ENCODE assay signal across 23 cellular contexts in the genomic region with DNA sequence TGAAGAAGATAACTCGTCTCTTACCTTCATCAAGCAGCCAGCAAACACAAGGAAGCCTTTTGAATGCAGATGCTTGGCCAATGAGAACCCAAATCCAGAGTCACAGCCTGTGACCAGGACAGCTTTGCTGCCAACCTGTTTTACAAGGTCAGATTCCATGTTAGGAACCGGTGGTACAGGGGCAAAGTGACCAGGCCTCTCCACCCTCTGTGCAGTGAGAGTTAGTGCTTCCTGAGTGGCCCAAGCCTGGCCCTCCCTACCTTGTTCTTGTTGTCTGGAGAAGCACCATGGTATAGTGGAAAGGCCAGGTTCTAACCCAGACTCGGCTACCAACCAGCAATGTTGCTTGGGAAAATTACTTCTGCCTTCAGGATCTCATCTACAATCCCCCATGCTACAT. TPM values are rescaled to one million over a fixed set of nuclear protein-coding genes. Genes with fewer than 3 reads are reported as not detected.
DNase-seq lines count a peak whose midpoint lies in the region; ATAC-seq and TF ChIP-seq lines count a peak whose summit lies in the region.
"Had no signal": no experiment of that assay in that cellular context is flagged by ENCODE, and none has a peak within 500 bp of the region (broad histone marks: within the 10 kb centered on the region; RNA-seq: fewer than 3 reads in every experiment).

No MANE protein-coding gene starts in this region.

- H3K9me3 ChIP-seq in esophagus (ENCODE audit: control insufficient read depth in 2 of 2, insufficient read depth in 1 of 2, low read depth in 1 of 2, low read length in 1 of 2): no peaks in the 10 kb centered on the region
- H3K9me3 ChIP-seq in neutrophil: no peaks in the 10 kb centered on the region
- H3K9me3 ChIP-seq in spleen: no peaks in the 10 kb centered on the region
- no peaks in the 10 kb centered on the region for H3K9me3 ChIP-seq in Peyer's patch
- H3K9me3 ChIP-seq: A549; BE2C; BLaER1 treated with 17β-estradiol and CSF1 and Interleukin-3, amounts not matched to agents 10 nM and 100 nM had no signal

- H3K36me3 ChIP-seq in esophagus (ENCODE audit: control insufficient read depth in 2 of 2, insufficient read depth in 2 of 2, low read length in 1 of 2) (peaks cover 0 to 12% of the 10 kb centered on the region in 2 donors), neutrophil (peaks cover 32% of the 10 kb centered on the region), spleen (peaks cover 0 to 62% (median 15%) of the 10 kb centered on the region in 6 donors), Peyer's patch (peaks cover 0 to 70% (median 0%) of the 10 kb centered on the region in 3 donors)

- TF ChIP-seq CTCF in neutrophil (IDR thresholded peaks at IDR 0.05): no peak
- no peak for TF ChIP-seq CTCF in spleen (IDR thresholded peaks at IDR 0.05 in 8 of 11, conservative IDR thresholded peaks at IDR 0.05 in 3 of 11)
- no peak for TF ChIP-seq CTCF in Peyer's patch (IDR thresholded peaks at IDR 0.05)

- intact Hi-C loops in spleen (cut with DNase I; ENCODE audit: low total_unique reads): no loop called here

- ATAC-seq in HG02884 (IDR thresholded peaks at IDR 0.05; ENCODE audit: unreplicated experiment): no peak
- ATAC-seq: A549, GM12878, GM23338, HCT116 had no signal

- peak; percentile 41 for DNase-seq in islet precursor cell
- peak; percentile 23 for DNase-seq in spleen
- DNase-seq in Peyer's patch: no peak
- DNase-seq in GM19238 (ENCODE audit: insufficient read length, low spot score): no peak
- DNase-seq: 8988T; ACHN; AML-193; BE2C; CD4-positive, alpha-beta T cell; CD8-positive, alpha-beta memory T cell; DMS 273 treated with DMSO at 0.1 percent for 48 hours; DMS79; EL; GDM1; H9 had no signal

- H3K4me3 ChIP-seq in esophagus (ENCODE audit: low read depth in 1 of 2, low read length in 2 of 2): no peak overlapping the region
- no peak overlapping the region for H3K4me3 ChIP-seq in neutrophil (ENCODE audit: low read depth in 1 of 2, low read length in 1 of 2)
- H3K4me3 ChIP-seq in spleen: no peak overlapping the region
- H3K4me3 ChIP-seq in Peyer's patch: no peak overlapping the region
- H3K4me3 ChIP-seq: A549; BLaER1 treated with 17β-estradiol and CSF1 and Interleukin-3, amounts not matched to agents 10 nM and 100 nM; GM12878; GM23338 had no signal

- TF ChIP-seq POLR2A in spleen (IDR thresholded peaks at IDR 0.05) (no peak), Peyer's patch (IDR thresholded peaks at IDR 0.05) (no peak)

- WGBS in esophagus, 2 donors: 81 to 88% methylated on average over 3 of the region's 3 CpGs
- WGBS in spleen, 5 donors: 83 to 95% (median 87%) methylated on average over 3 of the region's 3 CpGs

- H3K27ac ChIP-seq in esophagus (ENCODE audit: low read depth in 2 of 2, low read length in 1 of 2): peak overlapping the region; percentile 76 to 87
- H3K27ac ChIP-seq in neutrophil: peak overlapping the region; percentile 72
- H3K27ac ChIP-seq in spleen: no peak overlapping the region
- H3K27ac ChIP-seq in Peyer's patch: no peak overlapping the region
- H3K27ac ChIP-seq: A549; BLaER1 treated with 17β-estradiol and CSF1 and Interleukin-3, amounts not matched to agents 10 nM and 100 nM had no signal

- H3K4me1 ChIP-seq in esophagus (ENCODE audit: control insufficient read depth in 2 of 2, insufficient read depth in 2 of 2, low read length in 1 of 2) (peaks cover 0 to 17% of the 10 kb centered on the region in 2 donors), neutrophil (ENCODE audit: control insufficient read depth in 1 of 2, insufficient read depth in 1 of 2, low read depth in 1 of 2, low read length in 1 of 2) (peaks cover 24 to 33% of the 10 kb centered on the region in 2 experiments), spleen (peaks cover 0 to 7% (median 0%) of the 10 kb centered on the region in 6 donors), Peyer's patch (no peaks in the 10 kb centered on the region)
- H3K4me1 ChIP-seq: A549; BLaER1 treated with 17β-estradiol and CSF1 and Interleukin-3, amounts not matched to agents 10 nM and 100 nM had no signal

- H3K27me3 ChIP-seq in esophagus (ENCODE audit: control insufficient read depth in 1 of 2, insufficient read depth in 2 of 2, low read length in 2 of 2) (no peaks in the 10 kb centered on the region), neutrophil (no peaks in the 10 kb centered on the region), spleen (replicated peaks in 1 of 7) (no peaks in the 10 kb centered on the region), Peyer's patch (no peaks in the 10 kb centered on the region)
- H3K27me3 ChIP-seq: BE2C; BLaER1 treated with 17β-estradiol and CSF1 and Interleukin-3, amounts not matched to agents 10 nM and 100 nM had no signal

RNA-seq across cellular contexts. Expression of a gene that starts 23.4 kb away (rescaled TPM):
- polyA plus RNA-seq in esophagus: 10 to 100 TPM; 49.5 to 59.9 TPM
- total RNA-seq in spleen: 10 to 100 TPM; 11.5 to 24.6 (median 17.8) TPM
- 10 to 100 TPM; 14.3 to 17.7 (median 17.3) TPM for polyA plus RNA-seq in spleen
- 100 to 1,000 TPM; 120 to 269 (median 163) TPM for total RNA-seq in Peyer's patch

Comparison
In these comparisons a context has a peak if more than half of its experiments do, and no peak if none do; other contexts are left out.
1. H3K27ac ChIP-seq: peak in esophagus (2 of 2) and neutrophil (single experiment); none in spleen (0 of 8) and Peyer's patch (0 of 4).
2. DNase-seq: peak in islet precursor cell (single experiment) and spleen (single experiment); none in Peyer's patch (0 of 3) and GM19238 (single experiment).
3. RNA of a gene that starts 23.4 kb away (total RNA-seq): 120 to 269 TPM in Peyer's patch; 11.5 to 24.6 TPM in spleen; every median in the first group is over 4 times any median in the second.